ENCODE assay signal across 1 cellular context in genomic region chr7:148620749-148621372, GRCh38.
TF ChIP-seq lines count a peak whose summit lies in the region.

No MANE protein-coding gene starts in this region.

TF ChIP-seq in K562, 482 proteins besides CTCF, POLR2A, EP300 and RAD21 (continued from another document):
- TF ChIP-seq THAP12 (CRISPR knock-in tag; IDR thresholded peaks at IDR 0.05) (no peak), NR2C1 (IDR thresholded peaks at IDR 0.05) (no peak; the same call in 1 of the 2 replicates), NR2C1 (tag; IDR thresholded peaks at IDR 0.05) (peak; percentile 64), SMAD3 (CRISPR knock-in tag; conservative IDR thresholded peaks at IDR 0.05) (no peak), RCOR1 (IDR thresholded peaks at IDR 0.05; ENCODE audit: borderline replicate concordance in 1 of 2, low read depth in 2 of 2, low read length in 2 of 2) (0 out of 4 replicates have a peak, but pooled peaks of 1 of the 2 experiments have one; percentile 45), NFE2 (IDR thresholded peaks at IDR 0.05; ENCODE audit: low read depth) (peak; percentile 57), BACH1 (tag; IDR thresholded peaks at IDR 0.05) (no peak), C11orf30 (IDR thresholded peaks at IDR 0.05; ENCODE audit: low read depth) (0 out of 2 replicates have a peak, but pooled peaks have one; percentile 21), ZNF717 (CRISPR knock-in tag; IDR thresholded peaks at IDR 0.05) (no peak), ELF1 (tag; IDR thresholded peaks at IDR 0.05) (no peak), GABPA (tag; conservative IDR thresholded peaks at IDR 0.05; ENCODE audit: low read depth) (no peak; the same call in 1 of the 2 replicates), CTBP1 (IDR thresholded peaks at IDR 0.05; ENCODE audit: borderline replicate concordance) (peak; percentile 50; the same call in 1 of the 2 replicates), BDP1 (IDR thresholded peaks at IDR 0.05; ENCODE audit: insufficient read depth, insufficient read length) (no peak), FOXP4 (CRISPR knock-in tag; IDR thresholded peaks at IDR 0.05; ENCODE audit: borderline replicate concordance) (no peak), ZNF124 (CRISPR knock-in tag; IDR thresholded peaks at IDR 0.05) (no peak), ZBTB9 (CRISPR knock-in tag; IDR thresholded peaks at IDR 0.05) (no peak), TCF7L2 (IDR thresholded peaks at IDR 0.05; ENCODE audit: low read depth, low read length) (no peak), ARID1B (IDR thresholded peaks at IDR 0.05) (peak; percentile 21; the same call in 1 of the 2 replicates), MAFG (tag; conservative IDR thresholded peaks at IDR 0.05) (peak; percentile 16; the same call in 1 of the 2 replicates), SREBF2 (CRISPR knock-in tag; IDR thresholded peaks at IDR 0.05) (no peak), EZH2 (IDR thresholded peaks at IDR 0.05; ENCODE audit: borderline replicate concordance, low read depth, low read length) (0 out of 2 replicates have a peak, but pooled peaks have one; percentile 78), ZNF311 (CRISPR knock-in tag; IDR thresholded peaks at IDR 0.05) (no peak), SIRT6 (IDR thresholded peaks at IDR 0.05; ENCODE audit: low read depth, low read length) (no peak), KDM1A (IDR thresholded peaks at IDR 0.05) (peak; percentile 44 to 55)
TF ChIP-seq in K562: peak in this region for 12.
